In genomic region chr11:61650781-61651571, GRCh38 we compare ENCODE assay signal across 21 cellular contexts. TPM values are rescaled to one million over a fixed set of nuclear protein-coding genes. Genes with fewer than 3 reads are reported as not detected.
A peak's percentile ranks its signal among the peaks of the same experiment; 100 is the strongest.
DNase-seq lines count a peak whose midpoint lies in the region; ATAC-seq, FAIRE-seq and TF ChIP-seq lines count a peak whose summit lies in the region.
"Had no signal": no experiment of that assay in that cellular context is flagged by ENCODE, and none has a peak within 500 bp of the region (broad histone marks: within the 10 kb centered on the region; RNA-seq: fewer than 3 reads in every experiment).

No MANE protein-coding gene starts in this region.

- no peaks in the 10 kb centered on the region for H3K9me3 ChIP-seq in H1 (ENCODE audit: insufficient read depth in 2 of 2, low read depth in 1 of 2, low read length in 1 of 2)
- H3K9me3 ChIP-seq in gastrocnemius medialis = no peaks in the 10 kb centered on the region
- H3K9me3 ChIP-seq: BLaER1 treated with 17β-estradiol and CSF1 and Interleukin-3, amounts not matched to agents 10 nM and 100 nM; tibial nerve had no signal

- H2BK15ac ChIP-seq in H1 (ENCODE audit: low read length) = no peak overlapping the region

- H3K27ac ChIP-seq in H1 (ENCODE audit: low read depth, low read length) (no peak overlapping the region), gastrocnemius medialis (peak overlapping the region in 3 of 4 donors; percentile 21 to 77 (median 76))
- H3K27ac ChIP-seq: BLaER1 treated with 17β-estradiol and CSF1 and Interleukin-3, amounts not matched to agents 10 nM and 100 nM; tibial nerve had no signal

- peak overlapping the region; percentile 87; the same call in 1 of the 2 replicates for H2BK12ac ChIP-seq in H1 (ENCODE audit: low read depth, low read length)

- no peaks in the 10 kb centered on the region for H3K79me1 ChIP-seq in H1 (ENCODE audit: low read depth, low read length)

- no peaks in the 10 kb centered on the region for H3K9me3 Mint-ChIP-seq in activated T-cell treated with anti-CD3 and anti-CD28 coated beads, Interleukin-2, amount 50 U/mL, for 24 hours
- H3K9me3 Mint-ChIP-seq: activated CD4-positive, alpha-beta memory T cell treated with anti-CD3 and anti-CD28 coated beads, Interleukin-2, amount 10 ng/mL, durations not matched to agents 7 days and 5 days; activated naive CD8-positive, alpha-beta T cell treated with anti-CD3 and anti-CD28 coated beads, Interleukin-2, amount 50 U/mL, for 24 hours; IgD-negative memory B cell had no signal

- H4K20me1 ChIP-seq in H1 (replicated peaks in 1 of 2; ENCODE audit: control insufficient read depth in 1 of 2, insufficient read depth in 2 of 2, low read length in 2 of 2) = no peaks in the 10 kb centered on the region
- H4K20me1 ChIP-seq: BLaER1 treated with 17β-estradiol and CSF1 and Interleukin-3, amounts not matched to agents 10 nM and 100 nM had no signal

- no peaks in the 10 kb centered on the region for H3K23me2 ChIP-seq in H1 (ENCODE audit: low read depth, low read length)

- peak overlapping the region; percentile 21 for H4K5ac ChIP-seq in H1 (ENCODE audit: insufficient read length, low read depth, low read length)

- no peak overlapping the region for H2AFZ ChIP-seq in H1 (ENCODE audit: low read length)

- H4K91ac ChIP-seq in H1 (replicated peaks; ENCODE audit: insufficient read length, low read length) = peak overlapping the region; percentile 94

- H3K79me2 ChIP-seq in H1 (ENCODE audit: control insufficient read depth in 1 of 2, insufficient read depth in 2 of 2, low read length in 2 of 2) = no peaks in the 10 kb centered on the region

- intact Hi-C loops in gastrocnemius medialis (cut with DNase I; ENCODE audit: low total_unique reads) = no loop called here

- TF ChIP-seq CTCF in H1 (IDR thresholded peaks at IDR 0.05; ENCODE audit: control extremely low read depth in 1 of 3, insufficient read depth in 1 of 3, low read depth in 1 of 3, low read length in 3 of 3) = no peak
- no peak for TF ChIP-seq CTCF in gastrocnemius medialis (IDR thresholded peaks at IDR 0.05 in 4 of 5, conservative IDR thresholded peaks at IDR 0.05 in 1 of 5)

- H3K18ac ChIP-seq in H1 (ENCODE audit: extremely low read depth, low read length) = peak overlapping the region; percentile 90

- TF ChIP-seq RAD21 in H1 (IDR thresholded peaks at IDR 0.05 in 1 of 2, conservative IDR thresholded peaks at IDR 0.05 in 1 of 2; ENCODE audit: low read depth in 2 of 2, low read length in 2 of 2) = no peak

- no peaks in the 10 kb centered on the region for H3K4me1 Mint-ChIP-seq in activated T-cell treated with anti-CD3 and anti-CD28 coated beads, Interleukin-2, amount 50 U/mL, for 24 hours (ENCODE audit: low read depth)
- H3K4me1 Mint-ChIP-seq: activated CD4-positive, alpha-beta memory T cell treated with anti-CD3 and anti-CD28 coated beads, Interleukin-2, amount 10 ng/mL, durations not matched to agents 7 days and 5 days; activated naive CD8-positive, alpha-beta T cell treated with anti-CD3 and anti-CD28 coated beads, Interleukin-2, amount 50 U/mL, for 24 hours; IgD-negative memory B cell had no signal

- FAIRE-seq in H1 (lab: Jason Lieb, UNC) = no peak
- FAIRE-seq: GM19239, small intestine had no signal

- no peak for TF ChIP-seq EP300 in H1 (IDR thresholded peaks at IDR 0.05; ENCODE audit: borderline replicate concordance in 1 of 2, low read depth in 2 of 2, low read length in 2 of 2)

- H3K27ac Mint-ChIP-seq in activated T-cell treated with anti-CD3 and anti-CD28 coated beads, Interleukin-2, amount 50 U/mL, for 24 hours = no peak overlapping the region
- H3K27ac Mint-ChIP-seq: activated CD4-positive, alpha-beta memory T cell treated with anti-CD3 and anti-CD28 coated beads, Interleukin-2, amount 10 ng/mL, durations not matched to agents 7 days and 5 days; activated naive CD8-positive, alpha-beta T cell treated with anti-CD3 and anti-CD28 coated beads, Interleukin-2, amount 50 U/mL, for 24 hours; IgD-negative memory B cell had no signal

- H3K4me3 Mint-ChIP-seq in activated T-cell treated with anti-CD3 and anti-CD28 coated beads, Interleukin-2, amount 50 U/mL, for 24 hours = no peak overlapping the region
- H3K4me3 Mint-ChIP-seq: activated CD4-positive, alpha-beta memory T cell treated with anti-CD3 and anti-CD28 coated beads, Interleukin-2, amount 10 ng/mL, durations not matched to agents 7 days and 5 days; activated naive CD8-positive, alpha-beta T cell treated with anti-CD3 and anti-CD28 coated beads, Interleukin-2, amount 50 U/mL, for 24 hours; IgD-negative memory B cell had no signal

- H3K27me3 Mint-ChIP-seq in activated T-cell treated with anti-CD3 and anti-CD28 coated beads, Interleukin-2, amount 50 U/mL, for 24 hours = peaks cover 19% of the 10 kb centered on the region

- H2AK5ac ChIP-seq in H1 (ENCODE audit: low read depth, low read length) = 0 out of 2 replicates have a peak overlapping the region, but pooled peaks have one; percentile 28

- WGBS in H1 (ENCODE audit: extremely low coverage in 1 of 2, insufficient coverage in 1 of 2, insufficient read length in 1 of 2, insufficient replicate concordance in 2 of 2, low coverage in 1 of 2, low lambda C conversion rate in 2 of 2, missing lambda C conversion rate in 1 of 2), 2 experiments = 82% methylated on average over 17 of the region's 17 CpGs; no CpG with 5 or more reads in 1 of the 2 experiments

- H2BK120ac ChIP-seq in H1 (replicated peaks; ENCODE audit: low read depth, low read length) = no peak overlapping the region

- ATAC-seq in gastrocnemius medialis = peak; percentile 92 to 94
- no peak for ATAC-seq in GM21360 (IDR thresholded peaks at IDR 0.05; ENCODE audit: unreplicated experiment)
- ATAC-seq: activated naive CD8-positive, alpha-beta T cell treated with anti-CD3 and anti-CD28 coated beads, Interleukin-2, amount 50 U/mL, for 24 hours; Panc1 had no signal

- H3K4me3 ChIP-seq in H1 (ENCODE audit: extremely low read depth in 1 of 4, insufficient read depth in 2 of 4, low read depth in 3 of 4, low read length in 4 of 4) (no peak overlapping the region), gastrocnemius medialis (no peak overlapping the region)
- H3K4me3 ChIP-seq: BLaER1 treated with 17β-estradiol and CSF1 and Interleukin-3, amounts not matched to agents 10 nM and 100 nM; tibial nerve had no signal

- H2BK20ac ChIP-seq in H1 (ENCODE audit: low read length) = peak overlapping the region; percentile 48; the same call in 1 of the 2 replicates

- no peak overlapping the region for H3K23ac ChIP-seq in H1 (ENCODE audit: insufficient read length)

- H3K36me3 Mint-ChIP-seq in activated T-cell treated with anti-CD3 and anti-CD28 coated beads, Interleukin-2, amount 50 U/mL, for 24 hours (ENCODE audit: low read depth) = no peaks in the 10 kb centered on the region
- H3K36me3 Mint-ChIP-seq: IgD-negative memory B cell had no signal

- no peak overlapping the region for H3K14ac ChIP-seq in H1 (ENCODE audit: insufficient read length)

- CTCF ChIA-PET in H1 (lab: Charles Lee; ENCODE audit: partially characterized antibody) = interaction anchor here (0.8 to 8.0 kb wide), 18 partner anchors 8 to 173 kb away, joined by 3 to 36 read pairs (median 4); no protein-coding TSS in a partner anchor

- POLR2A ChIA-PET in H1 (lab: Charles Lee; ENCODE audit: partially characterized antibody) = interaction anchor here (1.3 kb wide), 1 partner anchor 221 kb away, joined by 4 read pairs; the partner anchor contains the start of genes CPSF7 and SDHAF2

- peak; percentile 24 to 77 (median 57) for DNase-seq in NCI-H1417 (lab: John Stamatoyannopoulos, UW)
- DNase-seq in NCI-H1417 treated with DMSO at 0.1 percent for 48 hours (lab: John Stamatoyannopoulos, UW) = no peak
- DNase-seq in NCI-H2196 (lab: John Stamatoyannopoulos, UW; ENCODE audit: unreplicated experiment) = peak; percentile 67
- peak in 1 of 2 experiments; percentile 62 for DNase-seq in H1 (ENCODE audit: low read depth in 1 of 2, low spot score in 2 of 2)
- DNase-seq in gastrocnemius medialis = peak; percentile 82 to 93
- DNase-seq in activated T-cell treated with anti-CD3 and anti-CD28 coated beads, Interleukin-2, amount 50 U/mL, for 24 hours = no peak
- no peak for DNase-seq in NCI-H526 treated with DMSO at 0.1 percent for 48 hours (lab: John Stamatoyannopoulos, UW)
- DNase-seq: activated CD4-positive, alpha-beta memory T cell treated with anti-CD3 and anti-CD28 coated beads, Interleukin-2, amount 10 ng/mL, durations not matched to agents 7 days and 5 days; activated naive CD8-positive, alpha-beta T cell treated with anti-CD3 and anti-CD28 coated beads, Interleukin-2, amount 50 U/mL, for 24 hours; central memory CD4-positive, alpha-beta T cell; DND-41; effector memory CD4-positive, alpha-beta T cell; kidney glomerular epithelial cell; midbrain; small intestine had no signal

- no peak for TF ChIP-seq POLR2A in H1 (IDR thresholded peaks at IDR 0.05; ENCODE audit: control extremely low read depth in 1 of 2, low read depth in 2 of 2, low read length in 2 of 2)
- no peak for TF ChIP-seq POLR2A in gastrocnemius medialis (IDR thresholded peaks at IDR 0.05)

- H3K27me3 ChIP-seq in H1 (replicated peaks in 1 of 4; ENCODE audit: control insufficient read depth in 3 of 4, extremely low read depth in 1 of 4, insufficient read depth in 3 of 4, low read length in 3 of 4) (no peaks in the 10 kb centered on the region), gastrocnemius medialis (no peaks in the 10 kb centered on the region)
- H3K27me3 ChIP-seq: BLaER1 treated with 17β-estradiol and CSF1 and Interleukin-3, amounts not matched to agents 10 nM and 100 nM had no signal

- H3K56ac ChIP-seq in H1 (replicated peaks; ENCODE audit: insufficient read length, low read depth, low read length) = no peak overlapping the region

- no peak overlapping the region for H4K8ac ChIP-seq in H1 (ENCODE audit: extremely low read depth, insufficient read depth, low read length)

- H3K36me3 ChIP-seq in H1 (ENCODE audit: control insufficient read depth in 2 of 4, insufficient read depth in 4 of 4, low read length in 3 of 4) = no peaks in the 10 kb centered on the region
- no peaks in the 10 kb centered on the region for H3K36me3 ChIP-seq in gastrocnemius medialis
- H3K36me3 ChIP-seq: BLaER1 treated with 17β-estradiol and CSF1 and Interleukin-3, amounts not matched to agents 10 nM and 100 nM; tibial nerve had no signal

- in situ Hi-C loops in gastrocnemius medialis (cut with MboI; ENCODE audit: low sequenced_read_pairs in 4 of 4) = no loop called here

- H2BK5ac ChIP-seq in H1 (ENCODE audit: low read depth, low read length) = peak overlapping the region; percentile 52; the same call in 1 of the 2 replicates

- no peak overlapping the region for H3K4ac ChIP-seq in H1 (replicated peaks; ENCODE audit: insufficient read length, low read depth, low read length)

- H3K4me1 ChIP-seq in H1 (replicated peaks in 1 of 4; ENCODE audit: control insufficient read depth in 3 of 4, insufficient read depth in 4 of 4, low read length in 3 of 4) (peaks cover 0 to 8% (median 6%) of the 10 kb centered on the region in 4 experiments; a peak in 5 of 7 replicates), gastrocnemius medialis (peaks cover 6% of the 10 kb centered on the region in 2 donors)
- H3K4me1 ChIP-seq: tibial nerve had no signal

- H3K9ac ChIP-seq in H1 (replicated peaks in 1 of 4; ENCODE audit: extremely low read depth in 1 of 4, low read depth in 3 of 4, low read length in 3 of 4) = no peak overlapping the region
- H3K9ac ChIP-seq: BLaER1 treated with 17β-estradiol and CSF1 and Interleukin-3, amounts not matched to agents 10 nM and 100 nM had no signal

- H3K4me2 ChIP-seq in H1 (ENCODE audit: insufficient read depth in 1 of 2, low read depth in 2 of 2, low read length in 2 of 2) = peak overlapping the region in 1 of 2 experiments; percentile 33; a peak in 1 of 4 replicates
- H3K4me2 ChIP-seq: BLaER1 treated with 17β-estradiol and CSF1 and Interleukin-3, amounts not matched to agents 10 nM and 100 nM had no signal

RNA-seq across cellular contexts. Expression of gene DAGLA, which starts 29.2 kb away (rescaled TPM):
- 6.4 and 6.6 TPM in 2 replicates for total RNA-seq in H1 (2021; fragmentation: NEBNext Ultra II Directional; extraction: Animal tissue kit (Norgen Biotek cat#: 25700))
- 3.6 and 5.3 TPM in 2 replicates for polyA plus RNA-seq in H1 (2011; rRNA removed)
- 2.8 TPM for polyA plus RNA-seq in H1 (2011; cell fraction: cytosol; rRNA removed)
- 10.3 TPM for polyA plus RNA-seq in H1 (2011; cell fraction: nucleus; rRNA removed)
- polyA plus RNA-seq in H1 (2012, experiment 1 of 2) = 3.3 to 5.4 TPM (median 4.5 TPM) in 4 replicates
- polyA plus RNA-seq in H1 (2012, experiment 2 of 2) = 3.2 TPM
- 4.8 TPM for polyA plus RNA-seq in H1 (2013, experiment 1 of 2)
- 5.2 TPM for polyA plus RNA-seq in H1 (2013, experiment 2 of 2)
- polyA minus RNA-seq in H1 (2011; rRNA and poly(A)+ RNA removed) = 4.6 and 5.2 TPM in 2 replicates
- 3.5 TPM for polyA minus RNA-seq in H1 (2011; cell fraction: cytosol; rRNA and poly(A)+ RNA removed)
- 8.3 TPM for polyA minus RNA-seq in H1 (2011; cell fraction: nucleus; rRNA and poly(A)+ RNA removed)
- total RNA-seq in gastrocnemius medialis = 1 to 10 TPM in 3 of 4 donors, under 1 TPM in 1; 0.58 to 5.5 (median 2.9) TPM
- polyA plus RNA-seq: IgD-negative memory B cell had no signal

Comparison
In these comparisons a context has a peak if more than half of its experiments do, and no peak if none do; other contexts are left out.
1. DNase-seq: peak in NCI-H1417 (3 of 3), NCI-H2196 (single experiment) and gastrocnemius medialis (2 of 2); none in NCI-H1417 treated with DMSO at 0.1 percent for 48 hours (single experiment), activated T-cell treated with anti-CD3 and anti-CD28 coated beads, Interleukin-2, amount 50 U/mL, for 24 hours (single experiment) and NCI-H526 treated with DMSO at 0.1 percent for 48 hours (single experiment).